Comparison of ENCODE assay signal across 8 cellular contexts in genomic region chr2:37890893-37891495, GRCh38.
A peak's percentile ranks its signal among the peaks of the same experiment; 100 is the strongest.
DNase-seq lines count a peak whose midpoint lies in the region; ATAC-seq and TF ChIP-seq lines count a peak whose summit lies in the region.

No MANE protein-coding gene starts in this region.

- H3K27ac ChIP-seq in iPS DF 6.9 (ENCODE audit: low read length), result no peak overlapping the region

- TF ChIP-seq CTCF in astrocyte of the spinal cord (IDR thresholded peaks at IDR 0.05; ENCODE audit: low read depth, low read length), result peak; percentile 88

- in situ Hi-C loops in astrocyte of the spinal cord (cut with HindIII; ENCODE audit: low sequenced_read_pairs), result no loop called here

- H3K9me3 ChIP-seq in iPS DF 6.9 (ENCODE audit: control insufficient read depth, insufficient read depth, low read length), result no peaks in the 10 kb centered on the region

- WGBS in iPS DF 6.9 (ENCODE audit: insufficient coverage, insufficient read length), result no CpG with 5 or more reads among the region's 8 CpGs

- H3K4me1 ChIP-seq in iPS DF 6.9 (ENCODE audit: control insufficient read depth, insufficient read depth, low read length), result no peaks in the 10 kb centered on the region; the same call in 1 of the 2 replicates

- no peak for ATAC-seq in GM19452 (IDR thresholded peaks at IDR 0.05; ENCODE audit: unreplicated experiment)

- H3K4me3 ChIP-seq in astrocyte of the spinal cord (ENCODE audit: low read depth, low read length), result no peak overlapping the region
- H3K4me3 ChIP-seq in iPS DF 6.9 (ENCODE audit: low read length), result no peak overlapping the region

- no peaks in the 10 kb centered on the region for H3K27me3 ChIP-seq in iPS DF 6.9 (ENCODE audit: control insufficient read depth, insufficient read depth, low read length)

- H3K36me3 ChIP-seq in iPS DF 6.9 (ENCODE audit: control insufficient read depth, insufficient read depth, low read length), result no peaks in the 10 kb centered on the region

- DNase-seq in AG20443 (ENCODE audit: low spot score) (peak; percentile 87), GM19240 (ENCODE audit: insufficient read length, low spot score) (peak; percentile 33), NCI-H146 (lab: John Stamatoyannopoulos, UW) (peak; percentile 77), T1000 (lab: John Stamatoyannopoulos, UW) (peak; percentile 47), astrocyte of the spinal cord (ENCODE audit: low read depth, low spot score) (peak; percentile 66), iPS DF 6.9 (ENCODE audit: low read depth, low spot score) (peak; percentile 68)
- peak; percentile 47 to 68 for DNase-seq in stimulated activated CD4-positive, alpha-beta T cell treated with anti-CD3 and anti-CD28 coated beads, Interleukin-12 subunit alpha, Interleukin-12 subunit beta, amount 100 ng/mL, for 24 hours (ENCODE audit: low read depth in 2 of 2)

Comparison
In these comparisons a context has a peak if more than half of its experiments do, and no peak if none do; other contexts are left out.
1. DNase-seq: peak in every context shown above with its lines; median percentile 87 in AG20443; 77 in NCI-H146; 68 in iPS DF 6.9; 66 in astrocyte of the spinal cord; 58 in stimulated activated CD4-positive, alpha-beta T cell treated with anti-CD3 and anti-CD28 coated beads, Interleukin-12 subunit alpha, Interleukin-12 subunit beta, amount 100 ng/mL, for 24 hours; 47 in T1000; 33 in GM19240.